Comparison of ENCODE assay signal across 30 cellular contexts in the genomic region with DNA sequence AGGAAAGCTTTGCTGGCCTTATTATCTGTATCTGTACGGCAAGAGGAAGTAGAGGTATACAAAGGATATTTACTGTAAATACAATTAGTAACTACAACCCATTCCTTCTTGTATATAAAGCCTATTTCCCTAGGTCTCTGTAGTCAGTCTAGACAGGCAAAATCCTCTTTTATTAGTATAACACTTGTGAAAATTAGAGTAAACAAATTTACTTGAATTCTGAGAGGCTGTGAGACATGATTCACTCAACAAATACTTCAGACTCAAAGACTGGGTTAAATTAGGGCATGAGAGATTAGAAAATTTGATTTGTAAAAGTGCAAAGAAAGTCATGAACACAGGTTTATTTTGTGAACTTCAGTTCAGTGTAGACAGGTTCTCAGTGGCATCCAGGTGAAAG. TPM values are rescaled to one million over a fixed set of nuclear protein-coding genes. Genes with fewer than 3 reads are reported as not detected.
"Had no signal": no experiment of that assay in that cellular context is flagged by ENCODE, and none has a peak within 500 bp of the region (broad histone marks: within the 10 kb centered on the region; RNA-seq: fewer than 3 reads in every experiment).

No MANE protein-coding gene starts in this region.

- H3K4me3 ChIP-seq: ascending aorta, cardiac muscle cell had no signal

- H3K9me3 ChIP-seq: ascending aorta had no signal

- ATAC-seq: activated CD8-positive, alpha-beta T cell treated with anti-CD3 and anti-CD28 coated beads for 36 hours; activated naive CD8-positive, alpha-beta T cell treated with anti-CD3 and anti-CD28 coated beads, Interleukin-2, amount 50 U/mL, for 24 hours; activated T-cell treated with anti-CD3 and anti-CD28 coated beads, Interleukin-2, amount 50 U/mL, for 4 hours; activated T-cell treated with anti-CD3 and anti-CD28 coated beads, Interleukin-2, amount 50 U/mL, for 72 hours; activated T-helper 17 cell treated with anti-CD3 and anti-CD28 coated beads, Interleukin-2, amount 50 U/mL, for 72 hours had no signal

- H3K27ac ChIP-seq: ascending aorta, cardiac muscle cell, VCaP had no signal

- H3K27me3 ChIP-seq: ascending aorta, cardiac muscle cell had no signal

- H3K36me3 ChIP-seq: ascending aorta, cardiac muscle cell had no signal

- DNase-seq: activated B cell treated with CpG ODN at 0.5 μM for 24 hours; activated CD4-positive, alpha-beta memory T cell treated with anti-CD3 and anti-CD28 coated beads for 36 hours; activated CD4-positive, alpha-beta T cell treated with anti-CD3 and anti-CD28 coated beads for 4 hours; activated CD4-positive, alpha-beta T cell treated with anti-CD3 and anti-CD28 coated beads, Interleukin-2, amount 10 ng/mL, durations not matched to agents 24 days and 14 days; activated CD4-positive, alpha-beta T cell treated with anti-CD3 and anti-CD28 coated beads, Interleukin-2, amount 50 U/mL, for 1 hour; activated CD4-positive, alpha-beta T cell treated with anti-CD3 and anti-CD28 coated beads, Interleukin-2, amount 50 U/mL, for 4 hours; activated CD4-positive, CD25-positive, alpha-beta regulatory T cell treated with anti-CD3 and anti-CD28 coated beads, Interleukin-2, amount 50 U/mL, for 72 hours; activated CD8-positive, alpha-beta memory T cell treated with anti-CD3 and anti-CD28 coated beads, Interleukin-2, amount 50 U/mL, for 4 hours; activated CD8-positive, alpha-beta T cell treated with anti-CD3 and anti-CD28 coated beads for 36 hours; activated gamma-delta T cell; activated naive CD4-positive, alpha-beta T cell treated with anti-CD3 and anti-CD28 coated beads, Interleukin-2, amount 10 ng/mL, durations not matched to agents 7 days and 5 days; activated naive CD4-positive, alpha-beta T cell treated with Interleukin-2 at 50 U/mL for 16 hours; activated naive CD8-positive, alpha-beta T cell treated with anti-CD3 and anti-CD28 coated beads, Interleukin-2, amount 10 ng/mL, durations not matched to agents 7 days and 5 days; activated naive CD8-positive, alpha-beta T cell treated with anti-CD3 and anti-CD28 coated beads, Interleukin-2, amount 50 U/mL, for 24 hours; activated T-cell treated with anti-CD3 and anti-CD28 coated beads for 4 hours; activated T-cell treated with anti-CD3 and anti-CD28 coated beads, Interleukin-2, amount 50 U/mL, for 1 hour; activated T-cell treated with anti-CD3 and anti-CD28 coated beads, Interleukin-2, amount 50 U/mL, for 4 hours; activated T-cell treated with anti-CD3 and anti-CD28 coated beads, Interleukin-2, amount 50 U/mL, for 72 hours; amygdala; anterior cingulate cortex; caudate nucleus; cerebellar nuclear complex; T-helper 2 cell; T-helper 9 cell had no signal

- H3K4me1 ChIP-seq: ascending aorta had no signal

RNA-seq across cellular contexts. Expression of a gene that starts 30.9 kb away (rescaled TPM):
- total RNA-seq: activated CD4-positive, alpha-beta memory T cell treated with anti-CD3 and anti-CD28 coated beads for 36 hours; activated CD8-positive, alpha-beta memory T cell treated with anti-CD3 and anti-CD28 coated beads for 36 hours; activated CD8-positive, alpha-beta T cell treated with anti-CD3 and anti-CD28 coated beads for 36 hours; activated T-cell treated with anti-CD3 and anti-CD28 coated beads, Interleukin-2, amount 50 U/mL, for 4 hours; activated T-cell treated with anti-CD3 and anti-CD28 coated beads, Interleukin-2, amount 50 U/mL, for 72 hours; activated T-helper 1 cell treated with anti-CD3 and anti-CD28 coated beads, Interleukin-12 subunit alpha, Interleukin-12 subunit beta, Interleukin-2, Interleukin-4 antibody, amounts not matched to agents 30 ng/mL and 10 ng/mL and 1 ng/mL, durations not matched to agents 14 hours and 24 hours and 36 hours; activated T-helper 17 cell treated with anti-CD3 and anti-CD28 coated beads, Interleukin-2, amount 50 U/mL, for 72 hours; ascending aorta had no signal
